Comparison of ENCODE assay signal across 12 cellular contexts in the genomic region with DNA sequence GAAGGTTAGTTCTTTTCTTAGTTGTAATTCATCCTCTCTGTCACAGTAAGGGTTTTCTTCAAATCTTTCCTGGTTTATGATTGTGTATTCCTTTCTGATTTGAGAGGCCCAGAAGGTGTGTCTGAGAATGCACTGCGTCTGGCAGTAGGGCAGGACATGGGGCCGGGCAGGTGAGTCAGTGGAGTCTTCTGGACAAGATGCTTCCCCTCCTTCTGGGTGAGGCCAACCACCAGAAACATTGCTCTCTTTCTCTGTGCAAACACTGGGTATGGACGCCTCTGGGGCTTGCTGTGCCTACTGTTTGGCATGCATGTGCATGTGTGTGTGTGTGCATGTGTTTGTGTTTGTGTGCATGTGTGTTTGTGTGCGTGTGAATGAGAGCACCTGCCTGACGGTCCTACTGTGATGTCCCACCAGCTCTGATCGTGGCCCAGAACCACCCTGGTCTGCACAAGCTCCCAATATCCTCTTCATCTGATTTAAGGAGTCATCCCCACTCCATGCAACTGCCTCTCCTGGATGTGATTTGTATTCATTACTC.
"Had no signal": no experiment of that assay in that cellular context is flagged by ENCODE, and none has a peak within 500 bp of the region (broad histone marks: within the 10 kb centered on the region; RNA-seq: fewer than 3 reads in every experiment).

No MANE protein-coding gene starts in this region.

- H3K4me3 ChIP-seq: coronary artery, left ventricle myocardium inferior, thyroid gland had no signal

- H3K27ac Mint-ChIP-seq: activated B cell treated with CpG ODN at 0.5 μM for 24 hours; activated CD4-positive, alpha-beta T cell treated with anti-CD3 and anti-CD28 coated beads, Interleukin-2, amount 10 ng/mL, durations not matched to agents 24 days and 14 days; activated naive CD4-positive, alpha-beta T cell treated with anti-CD3 and anti-CD28 coated beads for 36 hours had no signal

- H3K9me3 ChIP-seq: thyroid gland had no signal

- H3K27ac ChIP-seq: coronary artery, left ventricle myocardium inferior, thyroid gland had no signal

- H3K4me3 Mint-ChIP-seq: activated B cell treated with CpG ODN at 0.5 μM for 24 hours; activated CD4-positive, alpha-beta T cell treated with anti-CD3 and anti-CD28 coated beads, Interleukin-2, amount 10 ng/mL, durations not matched to agents 24 days and 14 days; activated naive CD4-positive, alpha-beta T cell treated with anti-CD3 and anti-CD28 coated beads for 36 hours had no signal

- H3K4me1 ChIP-seq: left ventricle myocardium inferior, thyroid gland had no signal

- H3K27me3 ChIP-seq: thyroid gland had no signal

- H3K4me1 Mint-ChIP-seq: activated B cell treated with CpG ODN at 0.5 μM for 24 hours had no signal

- H3K36me3 ChIP-seq: left ventricle myocardium inferior, thyroid gland had no signal

- DNase-seq: activated B cell treated with CpG ODN at 0.5 μM for 24 hours; activated CD4-positive, alpha-beta T cell treated with anti-CD3 and anti-CD28 coated beads, Interleukin-2, amount 10 ng/mL, durations not matched to agents 24 days and 14 days; activated naive CD4-positive, alpha-beta T cell treated with anti-CD3 and anti-CD28 coated beads for 36 hours; caudate nucleus; effector memory CD4-positive, alpha-beta T cell; erythroblast; head of caudate nucleus; left ventricle myocardium inferior; mesendoderm; T-helper 2 cell; thyroid gland had no signal
